ENCODE assay signal across 8 cellular contexts in the genomic region with DNA sequence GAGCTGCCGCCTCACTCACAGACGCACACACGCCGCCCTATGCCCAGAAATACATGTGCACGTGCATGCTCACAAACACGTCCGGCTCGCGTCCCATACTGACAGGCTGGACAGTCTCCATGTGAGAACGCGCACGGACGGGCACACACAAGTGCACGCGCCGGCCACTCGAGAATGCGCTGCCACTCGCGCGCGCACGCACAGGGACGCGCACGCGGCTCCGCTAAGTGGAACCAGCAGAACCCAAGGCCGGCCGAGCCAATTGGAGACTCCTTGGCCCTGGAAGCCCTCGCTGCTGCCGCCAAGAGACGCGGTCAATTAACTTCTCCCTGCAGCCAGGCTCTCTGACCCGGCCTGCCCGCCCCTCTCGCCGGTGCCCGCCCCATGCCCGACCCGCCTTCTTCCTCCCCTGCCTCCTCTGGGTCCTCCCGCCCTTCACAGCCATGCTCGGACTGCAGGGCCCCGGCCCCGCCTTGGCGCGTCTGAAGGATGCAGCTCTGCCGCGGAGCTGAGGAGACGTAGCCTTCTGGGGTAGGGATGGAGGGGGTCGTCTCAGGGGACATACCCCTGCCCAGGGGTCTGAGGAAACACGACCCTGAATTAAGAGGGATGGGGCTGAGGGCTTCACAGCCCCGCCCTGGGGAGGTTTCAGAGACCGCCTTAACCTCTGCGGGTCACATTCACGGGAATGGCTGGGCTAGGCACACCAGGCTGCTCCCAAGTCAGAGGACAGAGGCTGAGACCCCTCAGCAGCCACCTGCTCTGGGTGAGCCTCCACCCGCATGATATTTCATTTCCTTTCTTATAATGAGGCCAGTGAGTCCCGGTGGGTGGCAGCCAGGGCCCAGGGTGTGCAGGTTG. TPM values are rescaled to one million over a fixed set of nuclear protein-coding genes. Genes with fewer than 3 reads are reported as not detected.
DNase-seq lines count a peak whose midpoint lies in the region; ATAC-seq and TF ChIP-seq lines count a peak whose summit lies in the region.

No MANE protein-coding gene starts in this region.

- H3K4me1 Mint-ChIP-seq in stimulated activated effector memory CD8-positive, alpha-beta T cell treated with anti-CD3 and anti-CD28 coated beads, Interleukin-12 subunit alpha, Interleukin-12 subunit beta, amount 100 ng/mL, for 72 hours: peaks cover 12% of the 10 kb centered on the region

- no peak overlapping the region for H3K27ac Mint-ChIP-seq in stimulated activated effector memory CD8-positive, alpha-beta T cell treated with anti-CD3 and anti-CD28 coated beads, Interleukin-12 subunit alpha, Interleukin-12 subunit beta, amount 100 ng/mL, for 72 hours

- no peaks in the 10 kb centered on the region for H3K27me3 ChIP-seq in dorsolateral prefrontal cortex

- peak overlapping the region; percentile 44 for H3K4me3 Mint-ChIP-seq in stimulated activated effector memory CD8-positive, alpha-beta T cell treated with anti-CD3 and anti-CD28 coated beads, Interleukin-12 subunit alpha, Interleukin-12 subunit beta, amount 100 ng/mL, for 72 hours

- no peaks in the 10 kb centered on the region for H3K9me3 Mint-ChIP-seq in stimulated activated effector memory CD8-positive, alpha-beta T cell treated with anti-CD3 and anti-CD28 coated beads, Interleukin-12 subunit alpha, Interleukin-12 subunit beta, amount 100 ng/mL, for 72 hours

- DNase-seq in AG09309 (ENCODE audit: low read depth) (peak; percentile 7), RPMI8226 (peak; percentile 84), dorsolateral prefrontal cortex (peak; percentile 56 to 86 (median 78)), left colon (peak; percentile 61 to 67), GM10266 (ENCODE audit: extremely low spot score) (no peak)
- DNase-seq in stimulated activated effector memory CD8-positive, alpha-beta T cell treated with anti-CD3 and anti-CD28 coated beads, Interleukin-12 subunit alpha, Interleukin-12 subunit beta, amount 100 ng/mL, for 72 hours (ENCODE audit: low spot score in 2 of 2): no peak

- H3K27ac ChIP-seq in dorsolateral prefrontal cortex: peak overlapping the region in 33 of 59 donors; percentile 6 to 77 (median 48)

- TF ChIP-seq CTCF in AG09309 (IDR thresholded peaks at IDR 0.05; ENCODE audit: control insufficient read depth, insufficient read depth, low read depth, low read length, missing control alignments): peak; percentile 2
- TF ChIP-seq CTCF in dorsolateral prefrontal cortex (IDR thresholded peaks at IDR 0.05 in 54 of 56, conservative IDR thresholded peaks at IDR 0.05 in 2 of 56; ENCODE audit: low read depth in 1 of 56, partially characterized antibody in 56 of 56): peak in 12 of 56 donors; percentile 5 to 27 (median 13)
- no peak for TF ChIP-seq CTCF in GM10266 (IDR thresholded peaks at IDR 0.05; ENCODE audit: control insufficient read depth, insufficient read depth, low read depth, missing control alignments)

- H3K4me3 ChIP-seq in AG09309 (ENCODE audit: control insufficient read depth, low read depth, low read length) (peak overlapping the region; percentile 41), dorsolateral prefrontal cortex (peak overlapping the region; percentile 23 to 73 (median 55))

- intact Hi-C loops in dorsolateral prefrontal cortex (cut with DNase I) (loop anchor here in 1 of 2 donors (1.0 kb wide), 1 partner anchor 25 kb away; no protein-coding TSS in a partner anchor), left colon (cut with DNase I, micrococcal nuclease) (loop anchor here in 1 of 2 donors (5.0 kb wide), 1 partner anchor 185 kb away; no protein-coding TSS in a partner anchor)

- no peaks in the 10 kb centered on the region for H3K36me3 Mint-ChIP-seq in stimulated activated effector memory CD8-positive, alpha-beta T cell treated with anti-CD3 and anti-CD28 coated beads, Interleukin-12 subunit alpha, Interleukin-12 subunit beta, amount 100 ng/mL, for 72 hours

- ATAC-seq in GM18909 (IDR thresholded peaks at IDR 0.05; ENCODE audit: poor library complexity, unreplicated experiment) (peak; percentile 43), left colon (peak; percentile 76), GM21723 (IDR thresholded peaks at IDR 0.05; ENCODE audit: unreplicated experiment) (no peak)
- peak; percentile 35 for ATAC-seq in stimulated activated effector memory CD8-positive, alpha-beta T cell treated with anti-CD3 and anti-CD28 coated beads, Interleukin-12 subunit alpha, Interleukin-12 subunit beta, amount 100 ng/mL, for 72 hours

RNA-seq across cellular contexts. Expression of a gene that starts 15.0 kb away (rescaled TPM):
- total RNA-seq in dorsolateral prefrontal cortex (10 to 100 TPM in 115 of 120 experiments, 1 to 10 TPM in 5; 7.9 to 65.0 (median 17.4) TPM), left colon (1 to 10 TPM; 1.4 to 1.7 TPM)

RNA-seq across cellular contexts. Expression of a gene that starts 29.3 kb away (rescaled TPM):
- total RNA-seq in dorsolateral prefrontal cortex (10 to 100 TPM in 3 of 120 experiments, 1 to 10 TPM in 117; 1.2 to 13.0 (median 4.9) TPM), left colon (under 1 TPM; 0.47 to 0.79 TPM)

Comparison
In these comparisons a context has a peak if more than half of its experiments do, and no peak if none do; other contexts are left out.
1. DNase-seq: peak in AG09309 (single experiment), RPMI8226 (single experiment), dorsolateral prefrontal cortex (10 of 10) and left colon (2 of 2); none in stimulated activated effector memory CD8-positive, alpha-beta T cell treated with anti-CD3 and anti-CD28 coated beads, Interleukin-12 subunit alpha, Interleukin-12 subunit beta, amount 100 ng/mL, for 72 hours (0 of 2) and GM10266 (single experiment).